In genomic region chr4:34181311-34181808, GRCh38 we compare ENCODE assay signal across 13 cellular contexts.
DNase-seq lines count a peak whose midpoint lies in the region; ATAC-seq and TF ChIP-seq lines count a peak whose summit lies in the region.
"Had no signal": no experiment of that assay in that cellular context is flagged by ENCODE, and none has a peak within 500 bp of the region (broad histone marks: within the 10 kb centered on the region; RNA-seq: fewer than 3 reads in every experiment).

No MANE protein-coding gene starts in this region.

- CTCF ChIA-PET in HEK293T (lab: Yijun Ruan, JAX): no interaction called here

- POLR2A ChIA-PET in HEK293T (lab: Yijun Ruan, JAX): no interaction called here

- ATAC-seq in GM21576 (IDR thresholded peaks at IDR 0.05; ENCODE audit: unreplicated experiment): no peak
- ATAC-seq: activated naive CD4-positive, alpha-beta T cell treated with anti-CD3 and anti-CD28 coated beads, Interleukin-2, amount 50 U/mL, for 72 hours had no signal

- DNase-seq in GM04503 (ENCODE audit: low read depth) (peak; percentile 95), OCI-M1 (lab: John Stamatoyannopoulos, UW) (peak; percentile 4), epidermal melanocyte (ENCODE audit: insufficient read length, low spot score) (peak; percentile 16), renal cortical epithelial cell (ENCODE audit: low read depth) (peak; percentile 94), HEK293T (ENCODE audit: extremely low spot score) (no peak), islet precursor cell (no peak), T-helper 2 cell (no peak)
- DNase-seq: activated CD4-positive, alpha-beta memory T cell treated with anti-CD3 and anti-CD28 coated beads for 36 hours; Karpas-422; NCI-H510A; stimulated activated CD4-positive, alpha-beta T cell treated with anti-CD3 and anti-CD28 coated beads, Interleukin-2, amount 100 ng/mL, for 24 hours had no signal

TF ChIP-seq in HEK293T, 16 proteins besides CTCF, POLR2A, EP300 and RAD21:
- TF ChIP-seq TARDBP (IDR thresholded peaks at IDR 0.05) (no peak), FOXA1 (IDR thresholded peaks at IDR 0.05) (no peak), SUZ12 (IDR thresholded peaks at IDR 0.05) (no peak)

Comparison
In these comparisons a context has a peak if more than half of its experiments do, and no peak if none do; other contexts are left out.
1. DNase-seq: peak in GM04503 (single experiment), OCI-M1 (single experiment), epidermal melanocyte (single experiment) and renal cortical epithelial cell (single experiment); none in HEK293T (single experiment), islet precursor cell (single experiment) and T-helper 2 cell (0 of 5).